In genomic region chr22:37022483-37023337, GRCh38 we compare ENCODE assay signal across 15 cellular contexts. TPM values are rescaled to one million over a fixed set of nuclear protein-coding genes. Genes with fewer than 3 reads are reported as not detected.
DNase-seq lines count a peak whose midpoint lies in the region; ATAC-seq, FAIRE-seq and TF ChIP-seq lines count a peak whose summit lies in the region.
"Had no signal": no experiment of that assay in that cellular context is flagged by ENCODE, and none has a peak within 500 bp of the region (broad histone marks: within the 10 kb centered on the region; RNA-seq: fewer than 3 reads in every experiment).

No MANE protein-coding gene starts in this region.

- H3K9me3 ChIP-seq in K562 (replicated peaks; ENCODE audit: control insufficient read depth, insufficient read depth, low read depth, low read length) (no peaks in the 10 kb centered on the region), hepatocyte (ENCODE audit: low read depth) (no peaks in the 10 kb centered on the region), muscle layer of duodenum (ENCODE audit: control insufficient read depth in 1 of 2, low read length in 2 of 2) (no peaks in the 10 kb centered on the region)
- H3K9me3 ChIP-seq: HAP-1, uterus had no signal

- no peaks in the 10 kb centered on the region for H3K9me2 ChIP-seq in hepatocyte (replicated peaks; ENCODE audit: insufficient read depth)

- H3K27me3 ChIP-seq in K562 (ENCODE audit: control insufficient read depth in 2 of 2, insufficient read depth in 2 of 2, low read length in 2 of 2): no peaks in the 10 kb centered on the region
- H3K27me3 ChIP-seq in hepatocyte: no peaks in the 10 kb centered on the region
- no peaks in the 10 kb centered on the region for H3K27me3 ChIP-seq in muscle layer of duodenum (ENCODE audit: low read depth, low read length)
- H3K27me3 ChIP-seq: uterus had no signal

- intact Hi-C loops in K562 (cut with micrococcal nuclease): no loop called here

- H3K9ac ChIP-seq in K562 (ENCODE audit: insufficient read depth in 1 of 2, low read depth in 2 of 2, low read length in 2 of 2): peak overlapping the region in 1 of 2 experiments; percentile 71; a peak in 1 of 4 replicates

- no TSS peak for BruUV-seq in K562 (replicated peaks; lab: Mats Ljungman, UMichigan)

- H3K4me2 ChIP-seq in K562 (ENCODE audit: insufficient read depth, low read length) (no peak overlapping the region), hepatocyte (peak overlapping the region; percentile 78)

- H3K36me3 ChIP-seq in K562 (ENCODE audit: control insufficient read depth, insufficient read depth, low read length) (peaks cover 50% of the 10 kb centered on the region; the same call in 2 of the 3 replicates), hepatocyte (replicated peaks; ENCODE audit: insufficient read depth, low read depth) (no peaks in the 10 kb centered on the region), muscle layer of duodenum (ENCODE audit: control insufficient read depth in 1 of 2, insufficient read depth in 2 of 2, low read length in 2 of 2) (peaks cover 16 to 36% of the 10 kb centered on the region in 2 donors)
- H3K36me3 ChIP-seq: uterus had no signal

- WGBS in K562 (ENCODE audit: insufficient coverage, low coverage, missing lambda C conversion rate): 91% methylated on average over 7 of the region's 16 CpGs
- WGBS in hepatocyte (ENCODE audit: low lambda C conversion rate, missing lambda C conversion rate): 93% methylated on average over 16 of the region's 16 CpGs

- H2AFZ ChIP-seq in K562 (ENCODE audit: low read depth, low read length) (no peak overlapping the region), hepatocyte (no peak overlapping the region)

- ATAC-seq in K562: no peak
- ATAC-seq: PC-3; stimulated activated naive CD8-positive, alpha-beta T cell treated with anti-CD3 and anti-CD28 coated beads, Interleukin-15, Interleukin-2, amounts not matched to agents 100 U/mL and 50 U/mL, for 24 hours had no signal

- no peak for TF ChIP-seq CTCF in 22Rv1 (IDR thresholded peaks at IDR 0.05)
- TF ChIP-seq CTCF in K562 (IDR thresholded peaks at IDR 0.05 in 2 of 3, conservative IDR thresholded peaks at IDR 0.05 in 1 of 3; ENCODE audit: insufficient read depth in 2 of 3, low read depth in 1 of 3, low read length in 3 of 3): no peak
- TF ChIP-seq CTCF in hepatocyte (IDR thresholded peaks at IDR 0.05; ENCODE audit: poor library complexity): no peak

- FAIRE-seq in K562 (lab: Jason Lieb, UNC): no peak

- DNase-seq in K562 (ENCODE audit: extremely low read depth in 1 of 4, low spot score in 3 of 4) (no peak), hepatocyte (ENCODE audit: low spot score) (no peak), NOMO-1 treated with dmso at 0.1 percent for 144 hours (lab: John Stamatoyannopoulos, UW; ENCODE audit: unreplicated experiment) (no peak), DMS79 treated with DMSO at 0.1 percent for 48 hours (lab: John Stamatoyannopoulos, UW) (no peak), HT-29 (ENCODE audit: low spot score) (no peak)
- DNase-seq in activated CD4-positive, CD25-positive, alpha-beta regulatory T cell treated with anti-CD3 and anti-CD28 coated beads, Interleukin-2, amount 50 U/mL, for 72 hours: no peak
- DNase-seq: kidney glomerular epithelial cell, uterus had no signal

- in situ Hi-C loops in K562 (cut with MboI): no loop called here

- TF ChIP-seq RAD21 in K562 (CRISPR knock-in tag; conservative IDR thresholded peaks at IDR 0.05 in 1 of 2, IDR thresholded peaks at IDR 0.05 in 1 of 2): no peak

- no peak overlapping the region for H3K4me3 ChIP-seq in K562
- H3K4me3 ChIP-seq in hepatocyte: no peak overlapping the region
- no peak overlapping the region for H3K4me3 ChIP-seq in muscle layer of duodenum (ENCODE audit: low read depth in 1 of 2, low read length in 2 of 2)
- H3K4me3 ChIP-seq: HAP-1, SK-N-MC, uterus had no signal

- H3K4me1 ChIP-seq in K562 (replicated peaks in 1 of 2; ENCODE audit: control insufficient read depth in 2 of 2, insufficient read depth in 2 of 2, low read length in 2 of 2) (peaks cover 5 to 37% of the 10 kb centered on the region in 2 experiments; a peak in 4 of 5 replicates), hepatocyte (ENCODE audit: insufficient read depth) (peaks cover 32% of the 10 kb centered on the region), muscle layer of duodenum (ENCODE audit: control insufficient read depth in 1 of 2, insufficient read depth in 2 of 2, low read length in 2 of 2) (peaks cover 8 to 28% of the 10 kb centered on the region in 2 donors)

- no peak for TF ChIP-seq EP300 in K562 (IDR thresholded peaks at IDR 0.05; ENCODE audit: low read length)

- no peaks in the 10 kb centered on the region for H4K20me1 ChIP-seq in K562 (replicated peaks; ENCODE audit: control insufficient read depth, insufficient read depth, low read length)
- peaks cover 25% of the 10 kb centered on the region for H4K20me1 ChIP-seq in hepatocyte (ENCODE audit: insufficient read depth, poor library complexity, severe bottlenecking)

- TF ChIP-seq POLR2A in K562 (conservative IDR thresholded peaks at IDR 0.05): no peak

- H3K79me2 ChIP-seq in K562 (ENCODE audit: control insufficient read depth, insufficient read depth, low read length) (peaks cover 47% of the 10 kb centered on the region), hepatocyte (peaks cover 59% of the 10 kb centered on the region)

- POLR2A ChIA-PET in K562 (lab: Yijun Ruan, JAX): no interaction called here

- H3K9me1 ChIP-seq in K562 (ENCODE audit: control insufficient read depth, insufficient read depth, low read length): no peaks in the 10 kb centered on the region

- H3K27ac ChIP-seq in 22Rv1 (peak overlapping the region; percentile 12; the same call in 1 of the 2 replicates), K562 (ENCODE audit: extremely low read depth, low read depth, low read length) (no peak overlapping the region), hepatocyte (no peak overlapping the region), muscle layer of duodenum (ENCODE audit: low read length) (peak overlapping the region; percentile 8)
- H3K27ac ChIP-seq: C4-2B, SK-N-MC, uterus had no signal

- CTCF ChIA-PET in K562 (lab: Yijun Ruan, JAX; ENCODE audit: low intra/inter-chr PET ratio): no interaction called here

RNA-seq across cellular contexts. Expression of gene MPST, which starts 3.2 kb away (rescaled TPM):
- total RNA-seq in K562 (2011; cell fraction: chromatin; rRNA removed; ENCODE audit: low replicate concordance): 23.7 and 51.5 TPM in 2 replicates
- total RNA-seq in K562 (2011; cell fraction: nucleolus; rRNA removed): 38.4 and 40.9 TPM in 2 replicates
- total RNA-seq in K562 (2011; cell fraction: nucleoplasm; rRNA removed): 34.5 and 45.6 TPM in 2 replicates
- total RNA-seq in K562 (2014; rRNA removed) (104 and 117 TPM in 2 replicates), K562 (2014; rRNA removed; fragmentation: Illumina TruSeq; extraction: Trizol) (6.7 and 8.1 TPM in 2 replicates), K562 (2015; rRNA removed; fragmentation: Illumina TruSeq; extraction: Trizol) (24.3 and 25.3 TPM in 2 replicates), K562 (2021) (66.8 and 68.2 TPM in 2 replicates), hepatocyte (136 and 156 TPM in 2 replicates)
- polyA plus RNA-seq in K562 (2011; rRNA removed) (24.8 and 34.6 TPM in 2 replicates), K562 (2014; fragmentation: Illumina TruSeq; extraction: Trizol) (11.2 and 24.8 TPM in 2 replicates), K562 (2014; fragmentation: Nextera tagmentation; extraction: Ambion mirVana) (1 to 10 TPM in 1 of 2 experiments, under 1 TPM in 1; 0.65 to 1.3 TPM), K562 (2014; rRNA removed) (78.5 and 88.1 TPM in 2 replicates), hepatocyte (179 and 193 TPM in 2 replicates)
- polyA plus RNA-seq in K562 (2011; cell fraction: cytosol; rRNA removed): 49.5 and 189 TPM in 2 replicates
- polyA plus RNA-seq in K562 (2011; cell fraction: nucleus; rRNA removed): 50.2 and 71.7 TPM in 2 replicates
- polyA plus RNA-seq in K562 (2012): 35.2 and 62.2 TPM in 2 replicates
- 8.4 and 10.2 TPM in 2 replicates for polyA minus RNA-seq in K562 (2011; rRNA and poly(A)+ RNA removed)
- polyA minus RNA-seq in K562 (2011; cell fraction: cytosol; rRNA and poly(A)+ RNA removed): 22.6 and 34.3 TPM in 2 replicates
- 12.7 and 15.7 TPM in 2 replicates for polyA minus RNA-seq in K562 (2011; cell fraction: nucleus; rRNA and poly(A)+ RNA removed)
- total RNA-seq in HT-29 (2014; rRNA removed; shearing (Covaris generic)): 211 and 220 TPM in 2 replicates

RNA-seq across cellular contexts. Expression of gene TST, which starts 3.5 kb away (rescaled TPM):
- total RNA-seq in K562 (2011; cell fraction: chromatin; rRNA removed; ENCODE audit: low replicate concordance): 2.6 and 16.9 TPM in 2 replicates
- 23.8 and 27.2 TPM in 2 replicates for total RNA-seq in K562 (2011; cell fraction: nucleolus; rRNA removed)
- total RNA-seq in K562 (2011; cell fraction: nucleoplasm; rRNA removed): 7.9 and 8.0 TPM in 2 replicates
- total RNA-seq in K562 (2014; rRNA removed) (26.7 and 26.9 TPM in 2 replicates), K562 (2014; rRNA removed; fragmentation: Illumina TruSeq; extraction: Trizol) (4.1 and 5.7 TPM in 2 replicates), K562 (2015; rRNA removed; fragmentation: Illumina TruSeq; extraction: Trizol) (12.4 and 13.1 TPM in 2 replicates), K562 (2021) (23.1 and 23.8 TPM in 2 replicates), hepatocyte (111 and 114 TPM in 2 replicates)
- polyA plus RNA-seq in K562 (2011; rRNA removed) (14.0 and 18.6 TPM in 2 replicates), K562 (2014; fragmentation: Illumina TruSeq; extraction: Trizol) (7.7 and 14.4 TPM in 2 replicates), K562 (2014; fragmentation: Nextera tagmentation; extraction: Ambion mirVana) (1 to 10 TPM; 1.4 to 4.3 TPM), K562 (2014; rRNA removed) (19.7 and 26.1 TPM in 2 replicates), hepatocyte (47.0 and 50.2 TPM in 2 replicates)
- polyA plus RNA-seq in K562 (2011; cell fraction: cytosol; rRNA removed): 23.0 and 51.6 TPM in 2 replicates
- polyA plus RNA-seq in K562 (2011; cell fraction: nucleus; rRNA removed): 10.6 and 13.0 TPM in 2 replicates
- polyA plus RNA-seq in K562 (2012): 13.1 and 24.0 TPM in 2 replicates
- polyA minus RNA-seq in K562 (2011; rRNA and poly(A)+ RNA removed): 4.4 and 5.5 TPM in 2 replicates
- polyA minus RNA-seq in K562 (2011; cell fraction: cytosol; rRNA and poly(A)+ RNA removed): 10.1 and 12.3 TPM in 2 replicates
- polyA minus RNA-seq in K562 (2011; cell fraction: nucleus; rRNA and poly(A)+ RNA removed): 13.2 and 18.7 TPM in 2 replicates
- total RNA-seq in HT-29 (2014; rRNA removed; shearing (Covaris generic)): 165 and 167 TPM in 2 replicates

RNA-seq across cellular contexts. Expression of gene KCTD17, which starts 28.8 kb away (rescaled TPM):
- 1.3 and 3.4 TPM in 2 replicates for total RNA-seq in K562 (2011; cell fraction: chromatin; rRNA removed; ENCODE audit: low replicate concordance)
- total RNA-seq in K562 (2011; cell fraction: nucleolus; rRNA removed): 0.66 and 2.0 TPM in 2 replicates
- 1.2 and 2.7 TPM in 2 replicates for total RNA-seq in K562 (2011; cell fraction: nucleoplasm; rRNA removed)
- total RNA-seq in K562 (2014; rRNA removed): 0.41 TPM in 2 replicates
- 0.44 TPM in 1 of 2 replicates, not detected in the other for total RNA-seq in K562 (2014; rRNA removed; fragmentation: Illumina TruSeq; extraction: Trizol)
- total RNA-seq in K562 (2015; rRNA removed; fragmentation: Illumina TruSeq; extraction: Trizol): 0.22 TPM in 1 of 2 replicates, not detected in the other
- 0.49 and 0.67 TPM in 2 replicates for total RNA-seq in K562 (2021)
- polyA plus RNA-seq in K562 (2011; rRNA removed): 0.64 and 1.1 TPM in 2 replicates
- 0.82 and 1.1 TPM in 2 replicates for polyA plus RNA-seq in K562 (2011; cell fraction: cytosol; rRNA removed)
- polyA plus RNA-seq in K562 (2011; cell fraction: nucleus; rRNA removed): 2.6 and 3.6 TPM in 2 replicates
- 0.34 and 0.82 TPM in 2 replicates for polyA plus RNA-seq in K562 (2012)
- polyA plus RNA-seq in K562 (2014; fragmentation: Illumina TruSeq; extraction: Trizol): 0.21 and 0.51 TPM in 2 replicates
- not detected for polyA plus RNA-seq in K562 (2014; fragmentation: Nextera tagmentation; extraction: Ambion mirVana)
- polyA plus RNA-seq in K562 (2014; rRNA removed): 0.70 and 0.90 TPM in 2 replicates
- polyA minus RNA-seq in K562 (2011; rRNA and poly(A)+ RNA removed): 0.39 and 0.70 TPM in 2 replicates
- not detected in 2 replicates for polyA minus RNA-seq in K562 (2011; cell fraction: cytosol; rRNA and poly(A)+ RNA removed)
- polyA minus RNA-seq in K562 (2011; cell fraction: nucleus; rRNA and poly(A)+ RNA removed): 0.40 and 1.2 TPM in 2 replicates
- 15.2 and 22.6 TPM in 2 replicates for total RNA-seq in hepatocyte
- polyA plus RNA-seq in hepatocyte: 25.4 and 33.4 TPM in 2 replicates
- total RNA-seq in HT-29 (2014; rRNA removed; shearing (Covaris generic)): 5.5 and 11.1 TPM in 2 replicates

Comparison
In these comparisons a context has a peak if more than half of its experiments do, and no peak if none do; other contexts are left out.
1. H3K27ac ChIP-seq: peak in 22Rv1 (single experiment) and muscle layer of duodenum (single experiment); none in K562 (single experiment) and hepatocyte (single experiment).